Comparison of ENCODE assay signal across 1 cellular context in genomic region chr2:192236136-192236535, GRCh38.
TF ChIP-seq lines count a peak whose summit lies in the region.

No MANE protein-coding gene starts in this region.

TF ChIP-seq in IMR-90, 13 proteins besides CTCF, POLR2A, EP300 and RAD21:
- no peak for TF ChIP-seq NFE2L2 (IDR thresholded peaks at IDR 0.05; ENCODE audit: low read depth, low read length)
- TF ChIP-seq CEBPB (IDR thresholded peaks at IDR 0.05; ENCODE audit: low read depth, low read length), result no peak
- TF ChIP-seq BHLHE40 (IDR thresholded peaks at IDR 0.05; ENCODE audit: low read depth, low read length), result no peak
- no peak for TF ChIP-seq RCOR1 (IDR thresholded peaks at IDR 0.05; ENCODE audit: insufficient replicate concordance, low read length)
- TF ChIP-seq RFX5 (IDR thresholded peaks at IDR 0.05; ENCODE audit: low read depth, low read length), result no peak
- TF ChIP-seq MXI1 (IDR thresholded peaks at IDR 0.05; ENCODE audit: borderline replicate concordance, low read depth, low read length), result no peak
- no peak for TF ChIP-seq MAZ (IDR thresholded peaks at IDR 0.05; ENCODE audit: borderline replicate concordance, low read depth, low read length)
- TF ChIP-seq USF2 (IDR thresholded peaks at IDR 0.05; ENCODE audit: low read depth, low read length), result no peak
- TF ChIP-seq CHD1 (IDR thresholded peaks at IDR 0.05; ENCODE audit: low read depth, low read length), result no peak
- TF ChIP-seq FOS (IDR thresholded peaks at IDR 0.05; ENCODE audit: low read depth, low read length), result no peak
- TF ChIP-seq ELK1 (IDR thresholded peaks at IDR 0.05; ENCODE audit: borderline replicate concordance, low read depth, low read length), result no peak
- no peak for TF ChIP-seq MAFK (IDR thresholded peaks at IDR 0.05; ENCODE audit: low read depth, low read length)
- TF ChIP-seq SMC3 (IDR thresholded peaks at IDR 0.05; ENCODE audit: low read depth, low read length), result no peak
